Comparison of ENCODE assay signal across 9 cellular contexts in genomic region chr19:39959407-39959806, GRCh38. TPM values are rescaled to one million over a fixed set of nuclear protein-coding genes. Genes with fewer than 3 reads are reported as not detected.
DNase-seq lines count a peak whose midpoint lies in the region; ATAC-seq lines count a peak whose summit lies in the region.
"Not testable (repeated sequence)": the region's sequence is repeated elsewhere in the genome, so short reads cannot be mapped to it uniquely, and the experiment has no call there.
"Had no signal": no experiment of that assay in that cellular context is flagged by ENCODE, and none has a peak within 500 bp of the region (broad histone marks: within the 10 kb centered on the region; RNA-seq: fewer than 3 reads in every experiment).

No MANE protein-coding gene starts in this region.

- H3K4me1 Mint-ChIP-seq in CD4-positive, CD25-positive, alpha-beta regulatory T cell, result peaks cover 15 to 55% (median 29%) of the 10 kb centered on the region in 4 donors
- H3K4me1 Mint-ChIP-seq in T-cell, result peaks cover 45 to 56% (median 56%) of the 10 kb centered on the region in 3 donors
- H3K4me1 Mint-ChIP-seq in activated CD4-positive, alpha-beta T cell treated with anti-CD3 and anti-CD28 coated beads, Interleukin-2, amount 10 ng/mL, durations not matched to agents 7 days and 5 days, result peaks cover 53% of the 10 kb centered on the region
- H3K4me1 Mint-ChIP-seq in activated T-helper 1 cell treated with anti-CD3 and anti-CD28 coated beads, Interleukin-12 subunit alpha, Interleukin-12 subunit beta, Interleukin-2, Interleukin-4 antibody, amounts not matched to agents 30 ng/mL and 10 ng/mL and 1 ng/mL, durations not matched to agents 14 hours and 24 hours and 36 hours (ENCODE audit: low read depth), result peaks cover 35% of the 10 kb centered on the region
- peaks cover 56% of the 10 kb centered on the region for H3K4me1 Mint-ChIP-seq in activated naive CD8-positive, alpha-beta T cell treated with anti-CD3 and anti-CD28 coated beads for 36 hours
- peaks cover 13% of the 10 kb centered on the region for H3K4me1 Mint-ChIP-seq in stimulated activated effector memory CD8-positive, alpha-beta T cell treated with anti-CD3 and anti-CD28 coated beads, Interleukin-12 subunit alpha, Interleukin-12 subunit beta, amount 100 ng/mL, for 72 hours

- peak overlapping the region in 1 of 3 donors; percentile 94 for H3K27ac Mint-ChIP-seq in CD4-positive, CD25-positive, alpha-beta regulatory T cell
- peak overlapping the region; percentile 91 to 97 for H3K27ac Mint-ChIP-seq in T-cell
- peak overlapping the region; percentile 89 for H3K27ac Mint-ChIP-seq in activated CD4-positive, alpha-beta T cell treated with anti-CD3 and anti-CD28 coated beads, Interleukin-2, amount 10 ng/mL, durations not matched to agents 7 days and 5 days
- H3K27ac Mint-ChIP-seq in activated T-helper 1 cell treated with anti-CD3 and anti-CD28 coated beads, Interleukin-12 subunit alpha, Interleukin-12 subunit beta, Interleukin-2, Interleukin-4 antibody, amounts not matched to agents 30 ng/mL and 10 ng/mL and 1 ng/mL, durations not matched to agents 14 hours and 24 hours and 36 hours, result peak overlapping the region; percentile 33
- peak overlapping the region; percentile 89 for H3K27ac Mint-ChIP-seq in activated naive CD8-positive, alpha-beta T cell treated with anti-CD3 and anti-CD28 coated beads for 36 hours
- H3K27ac Mint-ChIP-seq in stimulated activated effector memory CD8-positive, alpha-beta T cell treated with anti-CD3 and anti-CD28 coated beads, Interleukin-12 subunit alpha, Interleukin-12 subunit beta, amount 100 ng/mL, for 72 hours, result peak overlapping the region; percentile 66

- not testable (repeated sequence) for H3K9me3 ChIP-seq in CD4-positive, CD25-positive, alpha-beta regulatory T cell (ENCODE audit: control insufficient read depth in 2 of 2, low read length in 2 of 2); HUES6 (ENCODE audit: control insufficient read depth, insufficient read depth, low read depth, low read length)

- POLR2A ChIA-PET in T-cell (lab: Charles Lee); activated CD4-positive, alpha-beta T cell treated with anti-CD3 and anti-CD28 coated beads, Interleukin-2, amount 10 ng/mL, durations not matched to agents 7 days and 5 days (lab: Charles Lee): not testable (repeated sequence)

- not testable (repeated sequence) for H3K9me3 Mint-ChIP-seq in CD4-positive, CD25-positive, alpha-beta regulatory T cell; T-cell; activated CD4-positive, alpha-beta T cell treated with anti-CD3 and anti-CD28 coated beads, Interleukin-2, amount 10 ng/mL, durations not matched to agents 7 days and 5 days; activated T-helper 1 cell treated with anti-CD3 and anti-CD28 coated beads, Interleukin-12 subunit alpha, Interleukin-12 subunit beta, Interleukin-2, Interleukin-4 antibody, amounts not matched to agents 30 ng/mL and 10 ng/mL and 1 ng/mL, durations not matched to agents 14 hours and 24 hours and 36 hours; activated naive CD8-positive, alpha-beta T cell treated with anti-CD3 and anti-CD28 coated beads for 36 hours; stimulated activated effector memory CD8-positive, alpha-beta T cell treated with anti-CD3 and anti-CD28 coated beads, Interleukin-12 subunit alpha, Interleukin-12 subunit beta, amount 100 ng/mL, for 72 hours

- H3K27me3 Mint-ChIP-seq in CD4-positive, CD25-positive, alpha-beta regulatory T cell; T-cell; activated CD4-positive, alpha-beta T cell treated with anti-CD3 and anti-CD28 coated beads, Interleukin-2, amount 10 ng/mL, durations not matched to agents 7 days and 5 days; activated T-helper 1 cell treated with anti-CD3 and anti-CD28 coated beads, Interleukin-12 subunit alpha, Interleukin-12 subunit beta, Interleukin-2, Interleukin-4 antibody, amounts not matched to agents 30 ng/mL and 10 ng/mL and 1 ng/mL, durations not matched to agents 14 hours and 24 hours and 36 hours (ENCODE audit: insufficient read depth); activated naive CD8-positive, alpha-beta T cell treated with anti-CD3 and anti-CD28 coated beads for 36 hours: not testable (repeated sequence)

- DNase-seq in CD4-positive, CD25-positive, alpha-beta regulatory T cell; T-cell; activated CD4-positive, alpha-beta T cell treated with anti-CD3 and anti-CD28 coated beads, Interleukin-2, amount 10 ng/mL, durations not matched to agents 7 days and 5 days; activated T-helper 1 cell treated with anti-CD3 and anti-CD28 coated beads, Interleukin-12 subunit alpha, Interleukin-12 subunit beta, Interleukin-2, Interleukin-4 antibody, amounts not matched to agents 30 ng/mL and 10 ng/mL and 1 ng/mL, durations not matched to agents 14 hours and 24 hours and 36 hours (ENCODE audit: low spot score); activated naive CD8-positive, alpha-beta T cell treated with anti-CD3 and anti-CD28 coated beads for 36 hours; stimulated activated effector memory CD8-positive, alpha-beta T cell treated with anti-CD3 and anti-CD28 coated beads, Interleukin-12 subunit alpha, Interleukin-12 subunit beta, amount 100 ng/mL, for 72 hours (ENCODE audit: low spot score in 2 of 2): not testable (repeated sequence)
- peak; percentile 33 for DNase-seq in mesenteric fat pad (ENCODE audit: low spot score)

- peak overlapping the region in 3 of 4 donors; percentile 40 to 60 (median 51) for H3K4me3 Mint-ChIP-seq in CD4-positive, CD25-positive, alpha-beta regulatory T cell
- H3K4me3 Mint-ChIP-seq in T-cell, result peak overlapping the region; percentile 62 to 74 (median 64)
- peak overlapping the region; percentile 63 for H3K4me3 Mint-ChIP-seq in activated CD4-positive, alpha-beta T cell treated with anti-CD3 and anti-CD28 coated beads, Interleukin-2, amount 10 ng/mL, durations not matched to agents 7 days and 5 days
- peak overlapping the region; percentile 30 for H3K4me3 Mint-ChIP-seq in activated T-helper 1 cell treated with anti-CD3 and anti-CD28 coated beads, Interleukin-12 subunit alpha, Interleukin-12 subunit beta, Interleukin-2, Interleukin-4 antibody, amounts not matched to agents 30 ng/mL and 10 ng/mL and 1 ng/mL, durations not matched to agents 14 hours and 24 hours and 36 hours
- H3K4me3 Mint-ChIP-seq in activated naive CD8-positive, alpha-beta T cell treated with anti-CD3 and anti-CD28 coated beads for 36 hours, result peak overlapping the region; percentile 56
- not testable (repeated sequence) for H3K4me3 Mint-ChIP-seq in stimulated activated effector memory CD8-positive, alpha-beta T cell treated with anti-CD3 and anti-CD28 coated beads, Interleukin-12 subunit alpha, Interleukin-12 subunit beta, amount 100 ng/mL, for 72 hours

- H3K4me3 ChIP-seq in CD4-positive, CD25-positive, alpha-beta regulatory T cell (ENCODE audit: low read depth, low read length), result peak overlapping the region; percentile 18
- not testable (repeated sequence) for H3K4me3 ChIP-seq in HUES6 (ENCODE audit: low read depth, low read length)

- not testable (repeated sequence) for H3K4me1 ChIP-seq in CD4-positive, CD25-positive, alpha-beta regulatory T cell (ENCODE audit: control insufficient read depth, insufficient read depth, low read length, poor library complexity, severe bottlenecking)
- H3K4me1 ChIP-seq in HUES6 (ENCODE audit: control insufficient read depth, insufficient read depth, low read length), result peaks cover 18% of the 10 kb centered on the region

- H3K9ac ChIP-seq in HUES6 (ENCODE audit: low read length), result peak overlapping the region; percentile 57

- ATAC-seq in CD4-positive, CD25-positive, alpha-beta regulatory T cell (ENCODE audit: low read depth in 2 of 2); stimulated activated effector memory CD8-positive, alpha-beta T cell treated with anti-CD3 and anti-CD28 coated beads, Interleukin-12 subunit alpha, Interleukin-12 subunit beta, amount 100 ng/mL, for 72 hours: not testable (repeated sequence)
- peak in 1 of 4 experiments; percentile 24 for ATAC-seq in T-cell (replicated peaks in 1 of 4)

- not testable (repeated sequence) for H3K27me3 ChIP-seq in CD4-positive, CD25-positive, alpha-beta regulatory T cell (ENCODE audit: control insufficient read depth, insufficient read depth, low read length); HUES6 (ENCODE audit: control insufficient read depth, insufficient read depth, low read length)

- CTCF ChIA-PET in T-cell (lab: Charles Lee); activated CD4-positive, alpha-beta T cell treated with anti-CD3 and anti-CD28 coated beads, Interleukin-2, amount 10 ng/mL, durations not matched to agents 7 days and 5 days (lab: Charles Lee): not testable (repeated sequence)

- intact Hi-C loops in activated T-helper 1 cell treated with anti-CD3 and anti-CD28 coated beads, Interleukin-12 subunit alpha, Interleukin-12 subunit beta, Interleukin-2, Interleukin-4 antibody, amounts not matched to agents 30 ng/mL and 10 ng/mL and 1 ng/mL, durations not matched to agents 14 hours and 24 hours and 36 hours (cut with micrococcal nuclease), result not testable (repeated sequence)

- H3K27ac ChIP-seq in CD4-positive, CD25-positive, alpha-beta regulatory T cell (ENCODE audit: insufficient read depth, low read length, poor library complexity, severe bottlenecking), result not testable (repeated sequence)
- H3K27ac ChIP-seq in HUES6 (ENCODE audit: low read depth, low read length), result peak overlapping the region; percentile 47; the same call in 1 of the 2 replicates

- not testable (repeated sequence) for H3K36me3 ChIP-seq in CD4-positive, CD25-positive, alpha-beta regulatory T cell (ENCODE audit: control insufficient read depth, insufficient read depth, low read length); HUES6 (ENCODE audit: control insufficient read depth, insufficient read depth, low read length)

- H3K36me3 Mint-ChIP-seq in CD4-positive, CD25-positive, alpha-beta regulatory T cell; T-cell; activated CD4-positive, alpha-beta T cell treated with anti-CD3 and anti-CD28 coated beads, Interleukin-2, amount 10 ng/mL, durations not matched to agents 7 days and 5 days (ENCODE audit: low read depth); activated T-helper 1 cell treated with anti-CD3 and anti-CD28 coated beads, Interleukin-12 subunit alpha, Interleukin-12 subunit beta, Interleukin-2, Interleukin-4 antibody, amounts not matched to agents 30 ng/mL and 10 ng/mL and 1 ng/mL, durations not matched to agents 14 hours and 24 hours and 36 hours (ENCODE audit: low read depth); activated naive CD8-positive, alpha-beta T cell treated with anti-CD3 and anti-CD28 coated beads for 36 hours; stimulated activated effector memory CD8-positive, alpha-beta T cell treated with anti-CD3 and anti-CD28 coated beads, Interleukin-12 subunit alpha, Interleukin-12 subunit beta, amount 100 ng/mL, for 72 hours: not testable (repeated sequence)

RNA-seq across cellular contexts. Expression of gene PSMC4, which starts 11.6 kb away (rescaled TPM):
- total RNA-seq in CD4-positive, CD25-positive, alpha-beta regulatory T cell, result 105 TPM
- polyA plus RNA-seq in CD4-positive, CD25-positive, alpha-beta regulatory T cell, result 100 to 1,000 TPM in 2 of 4 donors, 10 to 100 TPM in 2; 89.9 to 122 (median 101) TPM
- total RNA-seq in T-cell (10 to 100 TPM; 58.5 to 80.0 (median 59.6) TPM), mesenteric fat pad (85.5 TPM)
- 100 to 1,000 TPM; 108 to 122 TPM for total RNA-seq in activated CD4-positive, alpha-beta T cell treated with anti-CD3 and anti-CD28 coated beads, Interleukin-2, amount 10 ng/mL, durations not matched to agents 7 days and 5 days
- total RNA-seq in activated T-helper 1 cell treated with anti-CD3 and anti-CD28 coated beads, Interleukin-12 subunit alpha, Interleukin-12 subunit beta, Interleukin-2, Interleukin-4 antibody, amounts not matched to agents 30 ng/mL and 10 ng/mL and 1 ng/mL, durations not matched to agents 14 hours and 24 hours and 36 hours, result 189 and 190 TPM in 2 replicates
- 100 to 1,000 TPM; 169 to 170 TPM for total RNA-seq in activated naive CD8-positive, alpha-beta T cell treated with anti-CD3 and anti-CD28 coated beads for 36 hours

RNA-seq across cellular contexts. Expression of gene FCGBP, which starts 25.0 kb away (rescaled TPM):
- total RNA-seq in CD4-positive, CD25-positive, alpha-beta regulatory T cell, result 8.4 TPM
- polyA plus RNA-seq in CD4-positive, CD25-positive, alpha-beta regulatory T cell, result under 1 TPM; 0.06 to 0.27 (median 0.21) TPM
- total RNA-seq in T-cell (10 to 100 TPM; 12.6 to 88.0 (median 43.3) TPM), mesenteric fat pad (108 TPM)
- 1 to 10 TPM; 7.1 TPM for total RNA-seq in activated CD4-positive, alpha-beta T cell treated with anti-CD3 and anti-CD28 coated beads, Interleukin-2, amount 10 ng/mL, durations not matched to agents 7 days and 5 days
- 2.2 and 3.1 TPM in 2 replicates for total RNA-seq in activated T-helper 1 cell treated with anti-CD3 and anti-CD28 coated beads, Interleukin-12 subunit alpha, Interleukin-12 subunit beta, Interleukin-2, Interleukin-4 antibody, amounts not matched to agents 30 ng/mL and 10 ng/mL and 1 ng/mL, durations not matched to agents 14 hours and 24 hours and 36 hours
- 1 to 10 TPM; 7.0 to 8.0 TPM for total RNA-seq in activated naive CD8-positive, alpha-beta T cell treated with anti-CD3 and anti-CD28 coated beads for 36 hours
- total RNA-seq: A172 had no signal

RNA-seq across cellular contexts. Expression of gene ZNF546, which starts 37.5 kb away (rescaled TPM):
- 2.3 TPM for total RNA-seq in CD4-positive, CD25-positive, alpha-beta regulatory T cell
- 1 to 10 TPM; 4.8 to 5.8 (median 5.4) TPM for polyA plus RNA-seq in CD4-positive, CD25-positive, alpha-beta regulatory T cell
- total RNA-seq in T-cell (10 to 100 TPM in 3 of 5 donors, 1 to 10 TPM in 2; 5.9 to 18.0 (median 12.9) TPM), mesenteric fat pad (3.9 TPM)
- 1 to 10 TPM; 6.1 to 8.9 TPM for total RNA-seq in activated CD4-positive, alpha-beta T cell treated with anti-CD3 and anti-CD28 coated beads, Interleukin-2, amount 10 ng/mL, durations not matched to agents 7 days and 5 days
- total RNA-seq in activated T-helper 1 cell treated with anti-CD3 and anti-CD28 coated beads, Interleukin-12 subunit alpha, Interleukin-12 subunit beta, Interleukin-2, Interleukin-4 antibody, amounts not matched to agents 30 ng/mL and 10 ng/mL and 1 ng/mL, durations not matched to agents 14 hours and 24 hours and 36 hours, result 6.1 and 7.1 TPM in 2 replicates
- 1 to 10 TPM; 3.7 to 3.8 TPM for total RNA-seq in activated naive CD8-positive, alpha-beta T cell treated with anti-CD3 and anti-CD28 coated beads for 36 hours
